ENCODE assay signal across 20 cellular contexts in genomic region chr1:209789245-209789644, GRCh38. TPM values are rescaled to one million over a fixed set of nuclear protein-coding genes. Genes with fewer than 3 reads are reported as not detected.
DNase-seq lines count a peak whose midpoint lies in the region; ATAC-seq and TF ChIP-seq lines count a peak whose summit lies in the region.
"Had no signal": no experiment of that assay in that cellular context is flagged by ENCODE, and none has a peak within 500 bp of the region (broad histone marks: within the 10 kb centered on the region; RNA-seq: fewer than 3 reads in every experiment).

No MANE protein-coding gene starts in this region.

- TF ChIP-seq CTCF in VCaP (conservative IDR thresholded peaks at IDR 0.05) (no peak), mesothelial cell of epicardium (IDR thresholded peaks at IDR 0.05; ENCODE audit: unreplicated experiment) (no peak)

- H3K27ac Mint-ChIP-seq in activated naive CD8-positive, alpha-beta T cell treated with anti-CD3 and anti-CD28 coated beads, Interleukin-2, amount 10 ng/mL, durations not matched to agents 7 days and 5 days, result peak overlapping the region; percentile 34
- H3K27ac Mint-ChIP-seq in activated naive CD8-positive, alpha-beta T cell treated with anti-CD3 and anti-CD28 coated beads, Interleukin-2, amount 50 U/mL, for 24 hours, result no peak overlapping the region
- H3K27ac Mint-ChIP-seq in mesothelial cell of epicardium, result no peak overlapping the region
- H3K27ac Mint-ChIP-seq: B cell; CD4-positive, alpha-beta T cell; GM23338; HFFc6; IgD-negative memory B cell had no signal

- H3K4me3 Mint-ChIP-seq in activated naive CD8-positive, alpha-beta T cell treated with anti-CD3 and anti-CD28 coated beads, Interleukin-2, amount 10 ng/mL, durations not matched to agents 7 days and 5 days, result no peak overlapping the region
- no peak overlapping the region for H3K4me3 Mint-ChIP-seq in activated naive CD8-positive, alpha-beta T cell treated with anti-CD3 and anti-CD28 coated beads, Interleukin-2, amount 50 U/mL, for 24 hours
- H3K4me3 Mint-ChIP-seq in mesothelial cell of epicardium, result no peak overlapping the region
- H3K4me3 Mint-ChIP-seq: B cell; CD4-positive, alpha-beta T cell; GM23338; HFFc6; IgD-negative memory B cell had no signal

- ATAC-seq in activated naive CD8-positive, alpha-beta T cell treated with anti-CD3 and anti-CD28 coated beads, Interleukin-2, amount 10 ng/mL, durations not matched to agents 7 days and 5 days (ENCODE audit: low read depth), result no peak
- no peak for ATAC-seq in activated naive CD8-positive, alpha-beta T cell treated with anti-CD3 and anti-CD28 coated beads, Interleukin-2, amount 50 U/mL, for 24 hours
- ATAC-seq in GM21786 (IDR thresholded peaks at IDR 0.05; ENCODE audit: unreplicated experiment) (no peak), HG02642 (IDR thresholded peaks at IDR 0.05; ENCODE audit: poor library complexity, unreplicated experiment) (no peak)
- ATAC-seq: GM23338, HepG2 had no signal

- POLR2A ChIA-PET in activated naive CD8-positive, alpha-beta T cell treated with anti-CD3 and anti-CD28 coated beads, Interleukin-2, amount 10 ng/mL, durations not matched to agents 7 days and 5 days (lab: Charles Lee), result no interaction called here

- H3K27me3 Mint-ChIP-seq in activated naive CD8-positive, alpha-beta T cell treated with anti-CD3 and anti-CD28 coated beads, Interleukin-2, amount 10 ng/mL, durations not matched to agents 7 days and 5 days, result no peaks in the 10 kb centered on the region
- H3K27me3 Mint-ChIP-seq in activated naive CD8-positive, alpha-beta T cell treated with anti-CD3 and anti-CD28 coated beads, Interleukin-2, amount 50 U/mL, for 24 hours, result peaks cover 19% of the 10 kb centered on the region
- H3K27me3 Mint-ChIP-seq in mesothelial cell of epicardium (ENCODE audit: low read depth), result peaks cover 14% of the 10 kb centered on the region

- peaks cover 3% of the 10 kb centered on the region for H3K9me3 Mint-ChIP-seq in activated naive CD8-positive, alpha-beta T cell treated with anti-CD3 and anti-CD28 coated beads, Interleukin-2, amount 10 ng/mL, durations not matched to agents 7 days and 5 days
- H3K9me3 Mint-ChIP-seq in activated naive CD8-positive, alpha-beta T cell treated with anti-CD3 and anti-CD28 coated beads, Interleukin-2, amount 50 U/mL, for 24 hours, result no peaks in the 10 kb centered on the region
- no peaks in the 10 kb centered on the region for H3K9me3 Mint-ChIP-seq in mesothelial cell of epicardium
- H3K9me3 Mint-ChIP-seq: CD4-positive, alpha-beta T cell; HFFc6 had no signal

- peaks cover 28% of the 10 kb centered on the region for H3K4me1 Mint-ChIP-seq in activated naive CD8-positive, alpha-beta T cell treated with anti-CD3 and anti-CD28 coated beads, Interleukin-2, amount 10 ng/mL, durations not matched to agents 7 days and 5 days
- peaks cover 18% of the 10 kb centered on the region for H3K4me1 Mint-ChIP-seq in activated naive CD8-positive, alpha-beta T cell treated with anti-CD3 and anti-CD28 coated beads, Interleukin-2, amount 50 U/mL, for 24 hours
- peaks cover 9% of the 10 kb centered on the region for H3K4me1 Mint-ChIP-seq in mesothelial cell of epicardium

- H3K27ac ChIP-seq in VCaP (peak overlapping the region; percentile 97), epithelial cell of prostate (peak overlapping the region; percentile 63)
- H3K27ac ChIP-seq: BLaER1 treated with 17β-estradiol and CSF1 and Interleukin-3, amounts not matched to agents 10 nM and 100 nM had no signal

- H3K36me3 Mint-ChIP-seq in activated naive CD8-positive, alpha-beta T cell treated with anti-CD3 and anti-CD28 coated beads, Interleukin-2, amount 10 ng/mL, durations not matched to agents 7 days and 5 days, result peaks cover 6% of the 10 kb centered on the region
- peaks cover 3% of the 10 kb centered on the region for H3K36me3 Mint-ChIP-seq in activated naive CD8-positive, alpha-beta T cell treated with anti-CD3 and anti-CD28 coated beads, Interleukin-2, amount 50 U/mL, for 24 hours (ENCODE audit: low read depth)
- H3K36me3 Mint-ChIP-seq in mesothelial cell of epicardium, result peaks cover 56% of the 10 kb centered on the region

- no peak for DNase-seq in activated naive CD8-positive, alpha-beta T cell treated with anti-CD3 and anti-CD28 coated beads, Interleukin-2, amount 10 ng/mL, durations not matched to agents 7 days and 5 days
- DNase-seq in activated naive CD8-positive, alpha-beta T cell treated with anti-CD3 and anti-CD28 coated beads, Interleukin-2, amount 50 U/mL, for 24 hours, result no peak
- DNase-seq in epithelial cell of prostate (ENCODE audit: low read depth, low spot score) (no peak), mesothelial cell of epicardium (ENCODE audit: low spot score in 2 of 2, unreplicated experiment in 2 of 2) (no peak)
- DNase-seq: CD4-positive, alpha-beta T cell; DMS153; DMS79; GDM1; HCEC 1CT; HFFc6 had no signal

RNA-seq across cellular contexts. Expression of gene C1orf74, which starts 4.9 kb away (rescaled TPM):
- 1 to 10 TPM; 2.2 to 2.8 TPM for total RNA-seq in activated naive CD8-positive, alpha-beta T cell treated with anti-CD3 and anti-CD28 coated beads, Interleukin-2, amount 10 ng/mL, durations not matched to agents 7 days and 5 days
- total RNA-seq in mesothelial cell of epicardium, result 3.5 to 3.8 TPM (median 3.5 TPM) in 3 replicates

RNA-seq across cellular contexts. Expression of gene IRF6, which starts 16.7 kb away (rescaled TPM):
- total RNA-seq in activated naive CD8-positive, alpha-beta T cell treated with anti-CD3 and anti-CD28 coated beads, Interleukin-2, amount 10 ng/mL, durations not matched to agents 7 days and 5 days, result 1 to 10 TPM; 1.7 to 2.0 TPM
- 38.1 to 43.1 TPM (median 39.9 TPM) in 3 replicates for total RNA-seq in mesothelial cell of epicardium
- total RNA-seq: A172, Daoy had no signal

RNA-seq across cellular contexts. Expression of gene TRAF3IP3, which starts 33.4 kb away (rescaled TPM):
- total RNA-seq in activated naive CD8-positive, alpha-beta T cell treated with anti-CD3 and anti-CD28 coated beads, Interleukin-2, amount 10 ng/mL, durations not matched to agents 7 days and 5 days, result 100 to 1,000 TPM; 392 to 403 TPM
- 0.85 to 1.2 TPM (median 1.1 TPM) in 3 replicates for total RNA-seq in mesothelial cell of epicardium
- total RNA-seq: A172, Daoy, GM23338, HepG2 had no signal

RNA-seq across cellular contexts. Expression of gene UTP25, which starts 38.5 kb away (rescaled TPM):
- 1 to 10 TPM; 7.5 to 7.7 TPM for total RNA-seq in activated naive CD8-positive, alpha-beta T cell treated with anti-CD3 and anti-CD28 coated beads, Interleukin-2, amount 10 ng/mL, durations not matched to agents 7 days and 5 days
- 8.8 to 9.7 TPM (median 9.0 TPM) in 3 replicates for total RNA-seq in mesothelial cell of epicardium

Comparison
In these comparisons a context has a peak if more than half of its experiments do, and no peak if none do; other contexts are left out.
1. RNA of gene IRF6, which starts 16.7 kb away (total RNA-seq): 38.1 to 43.1 TPM in mesothelial cell of epicardium; 1.7 to 2.0 TPM in activated naive CD8-positive, alpha-beta T cell treated with anti-CD3 and anti-CD28 coated beads, Interleukin-2, amount 10 ng/mL, durations not matched to agents 7 days and 5 days; every median in the first group is over 10 times any median in the second.
2. RNA of gene TRAF3IP3, which starts 33.4 kb away (total RNA-seq): 392 to 403 TPM in activated naive CD8-positive, alpha-beta T cell treated with anti-CD3 and anti-CD28 coated beads, Interleukin-2, amount 10 ng/mL, durations not matched to agents 7 days and 5 days; 0.85 to 1.2 TPM in mesothelial cell of epicardium; every median in the first group is over 100 times any median in the second.